In the genomic region with DNA sequence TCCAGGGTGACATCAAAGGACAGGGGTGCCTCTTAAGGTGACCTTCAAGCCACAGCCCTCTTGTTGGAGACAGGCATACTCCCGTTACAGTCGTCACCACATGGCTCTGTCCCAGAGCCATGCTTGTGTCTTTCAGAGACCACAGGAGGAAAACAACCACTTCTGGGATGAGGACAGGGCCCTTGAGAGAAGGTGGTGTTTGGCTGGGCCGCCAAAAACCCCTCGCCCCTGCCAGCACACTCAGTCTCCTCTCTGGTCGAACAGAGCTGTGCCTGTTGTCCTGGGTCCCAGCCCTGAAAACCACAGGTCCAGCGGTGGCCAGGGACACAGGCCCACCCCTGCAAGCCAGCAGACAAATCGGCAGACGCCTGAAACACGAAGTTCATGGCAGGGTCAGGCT, we compare ENCODE assay signal across 5 cellular contexts. TPM values are rescaled to one million over a fixed set of nuclear protein-coding genes. Genes with fewer than 3 reads are reported as not detected.
"Had no signal": no experiment of that assay in that cellular context is flagged by ENCODE, and none has a peak within 500 bp of the region (broad histone marks: within the 10 kb centered on the region; RNA-seq: fewer than 3 reads in every experiment).

No MANE protein-coding gene starts in this region.

RNA-seq across cellular contexts. Expression of gene ROPN1B, which starts 44.7 kb away (rescaled TPM):
- total RNA-seq: HepG2, HT1080, IMR-90, K562 had no signal
- polyA plus RNA-seq: HepG2, IgD-negative memory B cell, IMR-90, K562 had no signal
